10 cellular contexts compared by ENCODE assay signal in genomic region chr1:12593621-12594066, GRCh38. TPM values are rescaled to one million over a fixed set of nuclear protein-coding genes. Genes with fewer than 3 reads are reported as not detected.
DNase-seq lines count a peak whose midpoint lies in the region; TF ChIP-seq lines count a peak whose summit lies in the region.
"Had no signal": no experiment of that assay in that cellular context is flagged by ENCODE, and none has a peak within 500 bp of the region (broad histone marks: within the 10 kb centered on the region; RNA-seq: fewer than 3 reads in every experiment).

No MANE protein-coding gene starts in this region.

- H3K9me3 ChIP-seq in tibial artery = no peaks in the 10 kb centered on the region

- DNase-seq in M059J (ENCODE audit: low read depth) (peak; percentile 51), cardiac fibroblast (ENCODE audit: low read depth in 2 of 2) (peak; percentile 77 to 81), lower leg skin (ENCODE audit: low spot score in 2 of 2) (peak; percentile 55 to 91), tibial artery (peak; percentile 84 to 94), NOMO-1 treated with DMSO at 0.1 percent for 48 hours (lab: John Stamatoyannopoulos, UW; ENCODE audit: unreplicated experiment) (no peak), NCI-H2029 treated with DMSO at 0.1 percent for 48 hours (lab: John Stamatoyannopoulos, UW) (no peak), DMS79 treated with DMSO at 0.1 percent for 48 hours (lab: John Stamatoyannopoulos, UW) (no peak), NCI-H146 (lab: John Stamatoyannopoulos, UW) (no peak)
- DNase-seq: activated CD8-positive, alpha-beta memory T cell treated with anti-CD3 and anti-CD28 coated beads, Interleukin-2, amount 50 U/mL, for 48 hours had no signal

- no peaks in the 10 kb centered on the region for H3K27me3 ChIP-seq in tibial artery

- intact Hi-C loops in lower leg skin (cut with DNase I; ENCODE audit: low total_unique reads) = no loop called here
- intact Hi-C loops in tibial artery (cut with DNase I; ENCODE audit: low total_unique reads) = loop anchor here (2.0 kb wide), 1 partner anchor 53 kb away; no protein-coding TSS in a partner anchor

- peak overlapping the region; percentile 90 to 91 for H3K27ac ChIP-seq in tibial artery
- H3K27ac ChIP-seq: parathyroid adenoma had no signal

- peaks cover 0 to 92% (median 73%) of the 10 kb centered on the region in 4 donors for H3K4me1 ChIP-seq in tibial artery
- H3K4me1 ChIP-seq: parathyroid adenoma had no signal

- 35 to 42% methylated on average over 7 of the region's 7 CpGs for WGBS in lower leg skin, 2 donors

- H3K4me3 ChIP-seq in cardiac fibroblast (replicated peaks in 1 of 2; ENCODE audit: low read depth in 2 of 2, low read length in 2 of 2) = no peak overlapping the region
- H3K4me3 ChIP-seq in lower leg skin (ENCODE audit: low read depth, poor library complexity, severe bottlenecking) = no peak overlapping the region
- no peak overlapping the region for H3K4me3 ChIP-seq in tibial artery

- no peak for TF ChIP-seq POLR2A in lower leg skin (IDR thresholded peaks at IDR 0.05)

- no peaks in the 10 kb centered on the region for H3K36me3 ChIP-seq in tibial artery

- TF ChIP-seq CTCF in cardiac fibroblast (IDR thresholded peaks at IDR 0.05; ENCODE audit: low read depth, low read length) = no peak
- TF ChIP-seq CTCF in lower leg skin (IDR thresholded peaks at IDR 0.05) = no peak
- TF ChIP-seq CTCF in tibial artery (IDR thresholded peaks at IDR 0.05) = no peak

RNA-seq across cellular contexts. Expression of gene DHRS3, which starts 24.4 kb away (rescaled TPM):
- total RNA-seq in M059J (2014; rRNA removed; shearing (Covaris generic)) = 47.3 and 51.5 TPM in 2 replicates
- 100 to 1,000 TPM in 3 of 4 donors, 10 to 100 TPM in 1; 92.4 to 130 (median 107) TPM for total RNA-seq in lower leg skin

RNA-seq across cellular contexts. Expression of gene AADACL4, which starts 50.2 kb away (rescaled TPM):
- not detected in 2 replicates for total RNA-seq in M059J (2014; rRNA removed; shearing (Covaris generic))
- under 1 TPM in 1 of 4 donors, not detected in 3; 0.59 TPM for total RNA-seq in lower leg skin

Comparison
In these comparisons a context has a peak if more than half of its experiments do, and no peak if none do; other contexts are left out.
1. DNase-seq: peak in M059J (single experiment), cardiac fibroblast (2 of 2), lower leg skin (2 of 2) and tibial artery (2 of 2); none in NOMO-1 treated with DMSO at 0.1 percent for 48 hours (single experiment), NCI-H2029 treated with DMSO at 0.1 percent for 48 hours (single experiment), DMS79 treated with DMSO at 0.1 percent for 48 hours (single experiment) and NCI-H146 (single experiment).